In the genomic region with DNA sequence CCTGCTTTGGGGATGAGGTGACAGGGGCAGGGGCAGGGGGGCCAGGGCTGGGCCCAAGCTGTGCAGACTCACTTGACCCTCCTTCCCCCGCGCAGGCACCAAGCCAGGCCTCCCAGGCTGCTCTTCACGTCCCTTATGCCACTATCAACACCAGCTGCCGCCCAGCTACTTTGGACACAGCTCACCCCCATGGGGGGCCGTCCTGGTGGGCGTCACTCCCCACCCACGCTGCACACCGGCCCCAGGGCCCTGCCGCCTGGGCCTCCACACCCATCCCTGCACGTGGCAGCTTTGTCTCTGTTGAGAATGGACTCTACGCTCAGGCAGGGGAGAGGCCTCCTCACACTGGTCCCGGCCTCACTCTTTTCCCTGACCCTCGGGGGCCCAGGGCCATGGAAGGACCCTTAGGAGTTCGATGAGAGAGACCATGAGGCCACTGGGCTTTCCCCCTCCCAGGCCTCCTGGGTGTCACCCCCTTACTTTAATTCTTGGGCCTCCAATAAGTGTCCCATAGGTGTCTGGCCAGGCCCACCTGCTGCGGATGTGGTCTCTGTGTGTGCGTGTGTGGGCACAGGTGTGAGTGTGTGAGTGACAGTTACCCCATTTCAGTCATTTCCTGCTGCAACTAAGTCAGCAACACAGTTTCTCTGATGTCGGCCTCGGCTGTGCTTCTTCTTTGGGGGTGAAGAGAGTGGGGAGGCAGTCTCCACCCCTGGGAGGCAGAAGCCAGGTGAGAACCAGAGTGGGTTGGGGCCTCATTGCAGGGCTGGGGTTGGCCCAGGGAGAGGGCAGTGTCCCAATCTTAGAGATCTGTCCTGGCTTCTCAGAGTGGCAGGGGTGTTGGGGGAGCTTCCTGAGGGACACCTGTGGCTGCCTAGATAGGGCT, we compare ENCODE assay signal across 8 cellular contexts.
A peak's percentile ranks its signal among the peaks of the same experiment; 100 is the strongest.
DNase-seq lines count a peak whose midpoint lies in the region; ATAC-seq lines count a peak whose summit lies in the region.

No MANE protein-coding gene starts in this region.

- ATAC-seq in GM19372 (IDR thresholded peaks at IDR 0.05; ENCODE audit: low read depth, unreplicated experiment) (peak; percentile 48), HG03520 (IDR thresholded peaks at IDR 0.05; ENCODE audit: unreplicated experiment) (peak; percentile 37)

- H3K27ac ChIP-seq in caudate nucleus (ENCODE audit: low read depth, low read length): no peak overlapping the region

- DNase-seq in activated T-helper 1 cell treated with anti-CD3 and anti-CD28 coated beads, Interleukin-2, amount 50 U/mL, for 16 hours (ENCODE audit: low read depth in 1 of 2, low spot score in 1 of 2): peak; percentile 51 to 63
- peak in 3 of 4 experiments; percentile 34 to 79 (median 61) for DNase-seq in stimulated activated CD4-positive, alpha-beta T cell treated with anti-CD3 and anti-CD28 coated beads, Interleukin-1b, Interleukin-23, amount 100 ng/mL, for 24 hours (ENCODE audit: low read depth in 4 of 4, low spot score in 1 of 4)
- DNase-seq in EL: no peak
- DNase-seq in AG08396 (ENCODE audit: low spot score): no peak
- no peak for DNase-seq in NCI-H2171 treated with DMSO at 0.1 percent for 48 hours (lab: John Stamatoyannopoulos, UW)
- DNase-seq in caudate nucleus (lab: John Stamatoyannopoulos, UW): no peak

Comparison
In these comparisons a context has a peak if more than half of its experiments do, and no peak if none do; other contexts are left out.
1. DNase-seq: peak in activated T-helper 1 cell treated with anti-CD3 and anti-CD28 coated beads, Interleukin-2, amount 50 U/mL, for 16 hours (2 of 2) and stimulated activated CD4-positive, alpha-beta T cell treated with anti-CD3 and anti-CD28 coated beads, Interleukin-1b, Interleukin-23, amount 100 ng/mL, for 24 hours (3 of 4); none in EL (single experiment), AG08396 (single experiment), NCI-H2171 treated with DMSO at 0.1 percent for 48 hours (single experiment) and caudate nucleus (0 of 61).